Comparison of ENCODE assay signal across 10 cellular contexts in the genomic region with DNA sequence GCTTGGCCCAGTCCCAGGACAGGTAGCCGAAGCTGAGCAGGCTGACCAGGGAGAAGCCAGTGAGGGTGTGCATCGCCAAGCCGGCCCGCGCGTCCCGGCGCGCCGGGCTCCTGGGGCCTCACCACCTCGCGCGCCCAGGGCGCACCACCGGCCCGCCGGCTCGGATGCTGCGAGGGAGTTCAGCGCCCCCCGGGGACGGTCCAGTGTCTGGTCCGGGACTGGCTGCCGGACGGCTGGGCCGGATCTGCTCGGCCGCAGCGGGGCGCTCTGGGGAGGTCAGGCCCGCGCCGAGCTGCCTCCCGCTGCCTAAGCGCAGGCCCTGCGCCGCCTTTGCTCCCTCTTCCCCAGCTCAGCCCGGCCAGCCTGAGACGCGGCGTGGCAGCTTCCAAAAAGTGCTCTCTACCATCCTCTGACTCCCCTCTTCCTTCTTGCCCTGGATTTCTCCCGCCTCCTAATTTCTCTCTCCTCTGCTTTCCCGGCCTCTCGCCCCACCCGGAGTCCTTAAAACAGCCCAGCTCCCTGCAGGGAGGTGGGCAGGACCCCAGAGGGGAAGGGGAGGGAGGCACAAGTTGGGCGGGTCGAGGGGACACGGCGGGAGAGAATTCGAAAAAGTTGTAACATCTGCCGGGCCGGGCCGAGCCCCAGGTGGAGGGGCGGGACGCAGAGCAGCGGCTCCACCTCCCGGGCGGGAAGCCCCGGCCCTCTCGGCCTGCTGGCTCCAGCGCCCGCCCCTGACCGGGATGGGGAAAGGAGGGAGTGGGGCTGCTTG. TPM values are rescaled to one million over a fixed set of nuclear protein-coding genes. Genes with fewer than 3 reads are reported as not detected.
A peak's percentile ranks its signal among the peaks of the same experiment; 100 is the strongest.
DNase-seq lines count a peak whose midpoint lies in the region; ATAC-seq and TF ChIP-seq lines count a peak whose summit lies in the region.
"Had no signal": no experiment of that assay in that cellular context is flagged by ENCODE, and none has a peak within 500 bp of the region (broad histone marks: within the 10 kb centered on the region; RNA-seq: fewer than 3 reads in every experiment).

A gene (minus strand): TSS at position 605 of the 769 bp plus-strand sequence. CDS start 532 bp downstream, at position 73.

- H3K79me2 ChIP-seq in mesendoderm (ENCODE audit: control insufficient read depth, insufficient read depth, low read length) = no peaks in the 10 kb centered on the region

- peak; percentile 30 for ATAC-seq in activated CD8-positive, alpha-beta T cell treated with anti-CD3 and anti-CD28 coated beads, Interleukin-2, amount 10 ng/mL, durations not matched to agents 7 days and 5 days
- no peak for ATAC-seq in activated CD8-positive, alpha-beta T cell treated with anti-CD3 and anti-CD28 coated beads for 36 hours
- ATAC-seq in HG03045 (IDR thresholded peaks at IDR 0.05; ENCODE audit: unreplicated experiment) = no peak
- ATAC-seq: stimulated activated memory B cell treated with anti-CD40 and anti-IgM and Interleukin-4, amounts not matched to agents 10 μg/mL and 1 μg/mL and 100 μg/mL, for 72 hours had no signal

- H3K4ac ChIP-seq in mesendoderm (ENCODE audit: low read depth, low read length) = no peak within 1 kb of the TSS

- H3K36me3 ChIP-seq in mesendoderm (ENCODE audit: control insufficient read depth, insufficient read depth, low read length) (no peaks in the 10 kb centered on the region), uterus (no peaks in the 10 kb centered on the region)

- H4K8ac ChIP-seq in mesendoderm (ENCODE audit: low read depth, low read length) = no peak within 1 kb of the TSS

- H3K4me3 Mint-ChIP-seq in activated CD8-positive, alpha-beta T cell treated with anti-CD3 and anti-CD28 coated beads, Interleukin-2, amount 10 ng/mL, durations not matched to agents 7 days and 5 days = no peak within 1 kb of the TSS
- H3K4me3 Mint-ChIP-seq in activated CD8-positive, alpha-beta T cell treated with anti-CD3 and anti-CD28 coated beads for 36 hours = no peak within 1 kb of the TSS
- H3K4me3 Mint-ChIP-seq: stimulated activated memory B cell treated with anti-CD40 and anti-IgM and Interleukin-4, amounts not matched to agents 10 μg/mL and 1 μg/mL and 100 μg/mL, for 72 hours had no signal

- no peaks in the 10 kb centered on the region for H3K9me3 Mint-ChIP-seq in activated CD8-positive, alpha-beta T cell treated with anti-CD3 and anti-CD28 coated beads, Interleukin-2, amount 10 ng/mL, durations not matched to agents 7 days and 5 days (ENCODE audit: insufficient read depth)
- no peaks in the 10 kb centered on the region for H3K9me3 Mint-ChIP-seq in activated CD8-positive, alpha-beta T cell treated with anti-CD3 and anti-CD28 coated beads for 36 hours
- H3K9me3 Mint-ChIP-seq: stimulated activated memory B cell treated with anti-CD40 and anti-IgM and Interleukin-4, amounts not matched to agents 10 μg/mL and 1 μg/mL and 100 μg/mL, for 72 hours had no signal

- H3K4me1 ChIP-seq in mesendoderm (ENCODE audit: control insufficient read depth, low read depth, low read length) (peaks cover 17% of the 10 kb centered on the region), uterus (peaks cover 10 to 16% of the 10 kb centered on the region in 2 donors)

- H2BK5ac ChIP-seq in mesendoderm (ENCODE audit: low read length) = no peak within 1 kb of the TSS

- H3K27ac Mint-ChIP-seq in activated CD8-positive, alpha-beta T cell treated with anti-CD3 and anti-CD28 coated beads, Interleukin-2, amount 10 ng/mL, durations not matched to agents 7 days and 5 days = no peak within 1 kb of the TSS
- no peak within 1 kb of the TSS for H3K27ac Mint-ChIP-seq in activated CD8-positive, alpha-beta T cell treated with anti-CD3 and anti-CD28 coated beads for 36 hours
- H3K27ac Mint-ChIP-seq: stimulated activated memory B cell treated with anti-CD40 and anti-IgM and Interleukin-4, amounts not matched to agents 10 μg/mL and 1 μg/mL and 100 μg/mL, for 72 hours had no signal

- H3K4me2 ChIP-seq in mesendoderm (ENCODE audit: low read length) = peak within 1 kb of the TSS; percentile 83

- intact Hi-C loops in activated CD8-positive, alpha-beta T cell treated with anti-CD3 and anti-CD28 coated beads for 36 hours (cut with micrococcal nuclease) = no loop called here
- intact Hi-C loops in uterus (cut with DNase I; ENCODE audit: low total_unique reads) = no loop called here

- no peak for DNase-seq in activated CD8-positive, alpha-beta T cell treated with anti-CD3 and anti-CD28 coated beads, Interleukin-2, amount 10 ng/mL, durations not matched to agents 7 days and 5 days
- DNase-seq in activated CD8-positive, alpha-beta T cell treated with anti-CD3 and anti-CD28 coated beads for 36 hours = no peak
- peak; percentile 52 for DNase-seq in epidermal melanocyte (ENCODE audit: insufficient read length, low spot score)
- DNase-seq in mesendoderm = peak; percentile 92
- DNase-seq in uterus = peak; percentile 74 to 86
- DNase-seq in stimulated activated CD4-positive, alpha-beta T cell treated with anti-CD3 and anti-CD28 coated beads, Interleukin-4, amount 100 ng/mL, for 1 hour = no peak
- DNase-seq in retina = no peak
- DNase-seq: T-helper 2 cell had no signal

- peaks cover 48% of the 10 kb centered on the region for H3K27me3 Mint-ChIP-seq in activated CD8-positive, alpha-beta T cell treated with anti-CD3 and anti-CD28 coated beads, Interleukin-2, amount 10 ng/mL, durations not matched to agents 7 days and 5 days (ENCODE audit: low read depth)
- peaks cover 26% of the 10 kb centered on the region for H3K27me3 Mint-ChIP-seq in activated CD8-positive, alpha-beta T cell treated with anti-CD3 and anti-CD28 coated beads for 36 hours

- no peak within 1 kb of the TSS for H3K23ac ChIP-seq in mesendoderm (ENCODE audit: low read length)

- H3K27me3 ChIP-seq in mesendoderm (ENCODE audit: insufficient read depth, low read length, poor library complexity) (no peaks in the 10 kb centered on the region), uterus (no peaks in the 10 kb centered on the region)

- no peaks in the 10 kb centered on the region for H3K9me3 ChIP-seq in uterus

- H2AK5ac ChIP-seq in mesendoderm (ENCODE audit: low read length) = no peak within 1 kb of the TSS

- H3K56ac ChIP-seq in mesendoderm (ENCODE audit: low read length) = peak within 1 kb of the TSS; percentile 87

- H3K27ac ChIP-seq in mesendoderm (ENCODE audit: low read depth, low read length) (peak within 1 kb of the TSS; percentile 64), uterus (peak within 1 kb of the TSS; percentile 85 to 95)

- H3K4me1 Mint-ChIP-seq in activated CD8-positive, alpha-beta T cell treated with anti-CD3 and anti-CD28 coated beads, Interleukin-2, amount 10 ng/mL, durations not matched to agents 7 days and 5 days (ENCODE audit: low read depth) = no peaks in the 10 kb centered on the region
- H3K4me1 Mint-ChIP-seq in activated CD8-positive, alpha-beta T cell treated with anti-CD3 and anti-CD28 coated beads for 36 hours (ENCODE audit: low read depth) = no peaks in the 10 kb centered on the region
- H3K4me1 Mint-ChIP-seq: stimulated activated memory B cell treated with anti-CD40 and anti-IgM and Interleukin-4, amounts not matched to agents 10 μg/mL and 1 μg/mL and 100 μg/mL, for 72 hours had no signal

- peak within 1 kb of the TSS; percentile 52 for H3K18ac ChIP-seq in mesendoderm (ENCODE audit: low read length)

- H3K4me3 ChIP-seq in mesendoderm (ENCODE audit: low read length) = peak within 1 kb of the TSS; percentile 44
- peak within 1 kb of the TSS; percentile 25 to 41 for H3K4me3 ChIP-seq in uterus

- POLR2A ChIA-PET in activated CD8-positive, alpha-beta T cell treated with anti-CD3 and anti-CD28 coated beads, Interleukin-2, amount 10 ng/mL, durations not matched to agents 7 days and 5 days (lab: Charles Lee) = no interaction called here
- POLR2A ChIA-PET in activated CD8-positive, alpha-beta T cell treated with anti-CD3 and anti-CD28 coated beads for 36 hours (lab: Charles Lee) = no interaction called here

- no peak within 1 kb of the TSS for H4K5ac ChIP-seq in mesendoderm (ENCODE audit: low read length)

- peak within 1 kb of the TSS; percentile 74 for H3K9ac ChIP-seq in mesendoderm (ENCODE audit: low read length)

- CTCF ChIA-PET in activated CD8-positive, alpha-beta T cell treated with anti-CD3 and anti-CD28 coated beads, Interleukin-2, amount 10 ng/mL, durations not matched to agents 7 days and 5 days (lab: Charles Lee) = no interaction called here
- CTCF ChIA-PET in activated CD8-positive, alpha-beta T cell treated with anti-CD3 and anti-CD28 coated beads for 36 hours (lab: Charles Lee) = no interaction called here

- no peak for TF ChIP-seq POLR2A in uterus (IDR thresholded peaks at IDR 0.05)

- H3K79me1 ChIP-seq in mesendoderm (ENCODE audit: low read length) = no peaks in the 10 kb centered on the region

- no peak within 1 kb of the TSS for H2BK15ac ChIP-seq in mesendoderm (replicated peaks; ENCODE audit: low read depth)

- TF ChIP-seq CTCF in activated CD8-positive, alpha-beta T cell treated with anti-CD3 and anti-CD28 coated beads for 36 hours (IDR thresholded peaks at IDR 0.05) = no peak
- peak in 2 of 4 experiments; percentile 27 to 41 for TF ChIP-seq CTCF in uterus (IDR thresholded peaks at IDR 0.05)

- H2BK120ac ChIP-seq in mesendoderm (ENCODE audit: low read depth, low read length) = no peak within 1 kb of the TSS

- no peaks in the 10 kb centered on the region for H3K36me3 Mint-ChIP-seq in activated CD8-positive, alpha-beta T cell treated with anti-CD3 and anti-CD28 coated beads, Interleukin-2, amount 10 ng/mL, durations not matched to agents 7 days and 5 days (ENCODE audit: low read depth)
- H3K36me3 Mint-ChIP-seq in activated CD8-positive, alpha-beta T cell treated with anti-CD3 and anti-CD28 coated beads for 36 hours (ENCODE audit: low read depth) = no peaks in the 10 kb centered on the region
- H3K36me3 Mint-ChIP-seq: stimulated activated memory B cell treated with anti-CD40 and anti-IgM and Interleukin-4, amounts not matched to agents 10 μg/mL and 1 μg/mL and 100 μg/mL, for 72 hours had no signal

- no CpG with 5 or more reads among the region's 63 CpGs for WGBS in mesendoderm (ENCODE audit: extremely low coverage, insufficient coverage, low lambda C conversion rate)

RNA-seq across cellular contexts. Expression of the gene that starts here (rescaled TPM):
- total RNA-seq in activated CD8-positive, alpha-beta T cell treated with anti-CD3 and anti-CD28 coated beads, Interleukin-2, amount 10 ng/mL, durations not matched to agents 7 days and 5 days = not detected
- not detected for total RNA-seq in activated CD8-positive, alpha-beta T cell treated with anti-CD3 and anti-CD28 coated beads for 36 hours
- polyA plus RNA-seq in mesendoderm (2013, experiment 1 of 2) = 2.4 TPM
- polyA plus RNA-seq in mesendoderm (2013, experiment 2 of 2) = 2.6 TPM
- 10 to 100 TPM in 1 of 4 donors, 1 to 10 TPM in 3; 4.3 to 15.1 (median 5.7) TPM for total RNA-seq in uterus

Comparison
In these comparisons a context has a peak if more than half of its experiments do, and no peak if none do; other contexts are left out.
1. RNA of the gene that starts here (total RNA-seq): 4.3 to 15.1 TPM in uterus; not detected in activated CD8-positive, alpha-beta T cell treated with anti-CD3 and anti-CD28 coated beads, Interleukin-2, amount 10 ng/mL, durations not matched to agents 7 days and 5 days and not detected in activated CD8-positive, alpha-beta T cell treated with anti-CD3 and anti-CD28 coated beads for 36 hours; every median in the first group is over 4 times any median in the second.
2. Peak in ATAC-seq in activated CD8-positive, alpha-beta T cell treated with anti-CD3 and anti-CD28 coated beads, Interleukin-2, amount 10 ng/mL, durations not matched to agents 7 days and 5 days; RNA of the gene not detected or under 1 TPM.
3. DNase-seq: peak in epidermal melanocyte (single experiment), mesendoderm (single experiment) and uterus (2 of 2); none in activated CD8-positive, alpha-beta T cell treated with anti-CD3 and anti-CD28 coated beads, Interleukin-2, amount 10 ng/mL, durations not matched to agents 7 days and 5 days (single experiment), activated CD8-positive, alpha-beta T cell treated with anti-CD3 and anti-CD28 coated beads for 36 hours (single experiment), stimulated activated CD4-positive, alpha-beta T cell treated with anti-CD3 and anti-CD28 coated beads, Interleukin-4, amount 100 ng/mL, for 1 hour (single experiment) and retina (single experiment).